In genomic region chr6:105879902-105880547, GRCh38 we compare ENCODE assay signal across 8 cellular contexts.
DNase-seq lines count a peak whose midpoint lies in the region; ATAC-seq and TF ChIP-seq lines count a peak whose summit lies in the region.

No MANE protein-coding gene starts in this region.

- H3K27ac ChIP-seq in BLaER1: no peak overlapping the region

- intact Hi-C loops in activated B cell treated with CpG ODN at 0.5 μM for 24 hours (cut with micrococcal nuclease): loop anchor here (1.0 to 5.0 kb wide), 5 partner anchors 10 to 442 kb away; partner anchors contain the start of gene PRDM1

- peak overlapping the region; percentile 69 for H3K4me2 ChIP-seq in BLaER1

- H3K9me3 Mint-ChIP-seq in activated B cell treated with CpG ODN at 0.5 μM for 24 hours: no peaks in the 10 kb centered on the region

- H3K4me3 Mint-ChIP-seq in activated B cell treated with CpG ODN at 0.5 μM for 24 hours: peak overlapping the region; percentile 52

- H3K36me3 ChIP-seq in BLaER1: no peaks in the 10 kb centered on the region

- no peaks in the 10 kb centered on the region for H4K20me1 ChIP-seq in BLaER1

- no peak for TF ChIP-seq CTCF in activated B cell treated with CpG ODN at 0.5 μM for 24 hours (IDR thresholded peaks at IDR 0.05)

- no peak overlapping the region; the same call in 1 of the 2 replicates for H3K9ac ChIP-seq in BLaER1

- H3K27me3 Mint-ChIP-seq in activated B cell treated with CpG ODN at 0.5 μM for 24 hours: no peaks in the 10 kb centered on the region

- H3K4me1 ChIP-seq in BLaER1: peaks cover 95% of the 10 kb centered on the region

- DNase-seq in activated B cell treated with CpG ODN at 0.5 μM for 24 hours: no peak
- DNase-seq in midbrain (lab: John Stamatoyannopoulos, UW): peak; percentile 39
- DNase-seq in HPDE6-E6E7 (ENCODE audit: extremely low spot score): no peak
- no peak for DNase-seq in foreskin melanocyte
- DNase-seq in NCI-H2107 (lab: John Stamatoyannopoulos, UW): no peak
- DNase-seq in NCI-H2227 (lab: John Stamatoyannopoulos, UW; ENCODE audit: unreplicated experiment): no peak

- no peaks in the 10 kb centered on the region for H3K27me3 ChIP-seq in BLaER1

- CTCF ChIA-PET in activated B cell treated with CpG ODN at 0.5 μM for 24 hours (lab: Charles Lee): no interaction called here

- ATAC-seq in HG02678 (IDR thresholded peaks at IDR 0.05; ENCODE audit: unreplicated experiment) (peak; percentile 52), activated B cell treated with CpG ODN at 0.5 μM for 24 hours (ENCODE audit: low read depth) (peak; percentile 63)

- peaks cover 10% of the 10 kb centered on the region; the same call in 1 of the 2 replicates for H3K9me3 ChIP-seq in BLaER1

- no peaks in the 10 kb centered on the region for H3K36me3 Mint-ChIP-seq in activated B cell treated with CpG ODN at 0.5 μM for 24 hours (ENCODE audit: low read depth)

- peaks cover 66% of the 10 kb centered on the region for H3K4me1 Mint-ChIP-seq in activated B cell treated with CpG ODN at 0.5 μM for 24 hours

- POLR2A ChIA-PET in activated B cell treated with CpG ODN at 0.5 μM for 24 hours (lab: Charles Lee): interaction anchor here (0.6 to 1.8 kb wide), 5 partner anchors 14 to 477 kb away, joined by 3 to 6 read pairs (median 3); partner anchors contain the start of genes PRDM1 and PREP

- H3K4me3 ChIP-seq in BLaER1: no peak overlapping the region

- H3K27ac Mint-ChIP-seq in activated B cell treated with CpG ODN at 0.5 μM for 24 hours: peak overlapping the region; percentile 61
